Comparison of ENCODE assay signal across 23 cellular contexts in genomic region chr20:6698723-6699122, GRCh38.
A peak's percentile ranks its signal among the peaks of the same experiment; 100 is the strongest.
DNase-seq lines count a peak whose midpoint lies in the region; ATAC-seq and TF ChIP-seq lines count a peak whose summit lies in the region.
"Had no signal": no experiment of that assay in that cellular context is flagged by ENCODE, and none has a peak within 500 bp of the region (broad histone marks: within the 10 kb centered on the region; RNA-seq: fewer than 3 reads in every experiment).

No MANE protein-coding gene starts in this region.

- H3K4me3 ChIP-seq in PC-3 (ENCODE audit: low read length) = no peak overlapping the region
- H3K4me3 ChIP-seq in esophagus muscularis mucosa = no peak overlapping the region
- H3K4me3 ChIP-seq: K562 had no signal

- H3K9me3 Mint-ChIP-seq in type B pancreatic cell = peaks cover 5% of the 10 kb centered on the region
- no peaks in the 10 kb centered on the region for H3K9me3 Mint-ChIP-seq in natural killer cell

- peak overlapping the region; percentile 35; the same call in 1 of the 2 replicates for H3K4me2 ChIP-seq in PC-3 (ENCODE audit: low read length)

- no peaks in the 10 kb centered on the region for H3K9me2 ChIP-seq in PC-3 (replicated peaks; ENCODE audit: low read length)

- peak overlapping the region; percentile 86 for H3K27ac Mint-ChIP-seq in type B pancreatic cell
- no peak overlapping the region for H3K27ac Mint-ChIP-seq in natural killer cell
- H3K27ac Mint-ChIP-seq: CD4-positive, alpha-beta T cell had no signal

- H3K4me3 Mint-ChIP-seq in type B pancreatic cell (no peak overlapping the region), natural killer cell (no peak overlapping the region)
- H3K4me3 Mint-ChIP-seq: CD4-positive, alpha-beta T cell had no signal

- DNase-seq in DMS53 (lab: John Stamatoyannopoulos, UW) (peak; percentile 18), DMS53 treated with DMSO at 0.1 percent for 48 hours (lab: John Stamatoyannopoulos, UW; ENCODE audit: unreplicated experiment) (no peak), PC-3 (no peak), esophagus muscularis mucosa (ENCODE audit: extremely low spot score) (peak; percentile 19), type B pancreatic cell (ENCODE audit: extremely low spot score, unreplicated experiment) (no peak), natural killer cell (no peak), caudate nucleus (lab: John Stamatoyannopoulos, UW) (no peak), kidney glomerular epithelial cell (lab: John Stamatoyannopoulos, UW) (no peak)
- DNase-seq: ACHN; CD4-positive, alpha-beta T cell; COR-L47; DND-41; Kasumi-1; MV-4-11; NCI-H1105; NCI-H1930; NCI-H2107; NCI-H446; NCI-H526 had no signal

- intact Hi-C loops in PC-3 (cut with micrococcal nuclease) (no loop called here), esophagus muscularis mucosa (cut with DNase I) (no loop called here), natural killer cell (cut with micrococcal nuclease) (no loop called here)

- H3K27me3 Mint-ChIP-seq in type B pancreatic cell (no peaks in the 10 kb centered on the region), natural killer cell (ENCODE audit: low read depth in 2 of 2) (peaks cover 0 to 2% of the 10 kb centered on the region in 2 donors)
- H3K27me3 Mint-ChIP-seq: CD4-positive, alpha-beta T cell had no signal

- H3K27ac ChIP-seq in PC-3 (ENCODE audit: low read length) (no peak overlapping the region), esophagus muscularis mucosa (replicated peaks in 1 of 4) (no peak overlapping the region), caudate nucleus (ENCODE audit: low read depth, low read length) (no peak overlapping the region)
- H3K27ac ChIP-seq: 22Rv1, HL-60 had no signal

- H4K20me1 ChIP-seq in PC-3 (ENCODE audit: low read length) = no peaks in the 10 kb centered on the region

- POLR2A ChIA-PET in PC-3 (lab: Charles Lee; ENCODE audit: unreplicated experiment) = no interaction called here

- H3K27me3 ChIP-seq in PC-3 (ENCODE audit: low read length) = no peaks in the 10 kb centered on the region
- no peaks in the 10 kb centered on the region for H3K27me3 ChIP-seq in esophagus muscularis mucosa

- H3F3A ChIP-seq in PC-3 (ENCODE audit: low read length, unreplicated experiment) = no peaks in the 10 kb centered on the region

- H3K9me3 ChIP-seq in PC-3 (ENCODE audit: low read length) (no peaks in the 10 kb centered on the region), esophagus muscularis mucosa (no peaks in the 10 kb centered on the region)

- no peak for ATAC-seq in PC-3
- ATAC-seq in natural killer cell = no peak
- ATAC-seq: K562, Panc1 had no signal

- BruUV-seq in PC-3 (replicated peaks; lab: Mats Ljungman, UMichigan) = no TSS peak

- H3K4me1 ChIP-seq in PC-3 (ENCODE audit: insufficient read depth, low read length) (peaks cover 39% of the 10 kb centered on the region), esophagus muscularis mucosa (peaks cover 0 to 4% (median 0%) of the 10 kb centered on the region in 4 donors)

- CTCF ChIA-PET in PC-3 (lab: Charles Lee) = no interaction called here

- no peak for TF ChIP-seq EP300 in esophagus muscularis mucosa (IDR thresholded peaks at IDR 0.05)

- H3K4me1 Mint-ChIP-seq in type B pancreatic cell (ENCODE audit: unreplicated experiment) (peaks cover 18% of the 10 kb centered on the region), natural killer cell (peaks cover 6 to 19% of the 10 kb centered on the region in 2 donors)

- no peak for TF ChIP-seq POLR2A in esophagus muscularis mucosa (IDR thresholded peaks at IDR 0.05; ENCODE audit: low read depth)

- no peaks in the 10 kb centered on the region for H3K79me2 ChIP-seq in PC-3 (ENCODE audit: low read length)

- H3K36me3 ChIP-seq in PC-3 (ENCODE audit: low read depth, low read length) (no peaks in the 10 kb centered on the region), esophagus muscularis mucosa (no peaks in the 10 kb centered on the region)

- WGBS in esophagus muscularis mucosa = 69% methylated on average over 4 of the region's 4 CpGs

- TF ChIP-seq CTCF in PC-3 (conservative IDR thresholded peaks at IDR 0.05; ENCODE audit: low read depth, low read length) (no peak), esophagus muscularis mucosa (IDR thresholded peaks at IDR 0.05) (no peak), type B pancreatic cell (conservative IDR thresholded peaks at IDR 0.05) (no peak), natural killer cell (IDR thresholded peaks at IDR 0.05) (no peak)

- H3K9ac ChIP-seq in PC-3 (ENCODE audit: low read length) = no peak overlapping the region

- no peak overlapping the region for H2AFZ ChIP-seq in PC-3 (ENCODE audit: low read length)

- H3K36me3 Mint-ChIP-seq in type B pancreatic cell (no peaks in the 10 kb centered on the region), natural killer cell (no peaks in the 10 kb centered on the region)

Comparison
In these comparisons a context has a peak if more than half of its experiments do, and no peak if none do; other contexts are left out.
1. DNase-seq: peak in DMS53 (single experiment) and esophagus muscularis mucosa (single experiment); none in DMS53 treated with DMSO at 0.1 percent for 48 hours (single experiment), PC-3 (single experiment), type B pancreatic cell (single experiment), natural killer cell (single experiment), caudate nucleus (0 of 61) and kidney glomerular epithelial cell (single experiment).